31 cellular contexts compared by ENCODE assay signal in the genomic region with DNA sequence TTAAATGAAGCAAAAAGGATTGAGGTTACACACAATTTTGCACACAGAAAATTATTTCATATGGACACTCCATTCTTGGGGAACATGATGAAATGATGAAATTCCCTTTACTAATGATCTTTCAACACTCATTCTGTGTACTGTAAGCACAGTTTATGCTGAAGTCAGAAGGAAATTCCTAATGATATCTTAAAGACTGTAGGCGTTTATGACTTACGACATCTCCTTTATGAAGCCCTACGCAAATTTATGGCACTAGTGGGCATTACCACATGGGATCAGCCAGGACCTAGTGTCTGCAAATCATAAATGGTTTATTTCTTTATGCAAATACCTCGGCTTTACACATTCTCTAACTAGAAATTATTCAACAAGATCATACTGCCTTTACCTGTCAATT.
"Had no signal": no experiment of that assay in that cellular context is flagged by ENCODE, and none has a peak within 500 bp of the region (broad histone marks: within the 10 kb centered on the region; RNA-seq: fewer than 3 reads in every experiment).

No MANE protein-coding gene starts in this region.

- H3K4me1 Mint-ChIP-seq: stimulated activated naive CD8-positive, alpha-beta T cell treated with anti-CD3 and anti-CD28 coated beads, Interleukin-15, amount 100 ng/mL, for 72 hours had no signal

- H2AFZ ChIP-seq: parathyroid adenoma had no signal

- H3K9me3 ChIP-seq: colonic mucosa, neutrophil, right lobe of liver, suprapubic skin, transverse colon, vagina had no signal

- H3K27me3 Mint-ChIP-seq: progenitor cell of endocrine pancreas; stimulated activated naive CD8-positive, alpha-beta T cell treated with anti-CD3 and anti-CD28 coated beads, Interleukin-15, amount 100 ng/mL, for 72 hours had no signal

- DNase-seq: colonic mucosa; effector CD8-positive, alpha-beta T cell; endodermal cell; foreskin melanocyte; glutamatergic neuron; heart right ventricle; hippocampal formation; islet precursor cell; kidney glomerular epithelial cell; left ventricle myocardium superior; lower lobe of right lung; naive B cell; right lobe of liver; small intestine; stimulated activated CD4-positive, alpha-beta T cell treated with anti-CD3 and anti-CD28 coated beads, Interleukin-12 subunit alpha, Interleukin-12 subunit beta, amount 100 ng/mL, for 4 hours; stimulated activated CD4-positive, alpha-beta T cell treated with anti-CD3 and anti-CD28 coated beads, Interleukin-1b, Interleukin-23, amount 100 ng/mL, for 48 hours; stimulated activated CD4-positive, alpha-beta T cell treated with anti-CD3 and anti-CD28 coated beads, Interleukin-4, amount 100 ng/mL, for 1 hour; stimulated activated CD8-positive, alpha-beta memory T cell treated with anti-CD3 and anti-CD28 coated beads, Interleukin-4, amount 100 ng/mL, for 48 hours; stimulated activated naive CD4-positive, alpha-beta T cell; stimulated activated naive CD8-positive, alpha-beta T cell treated with anti-CD3 and anti-CD28 coated beads, Interleukin-15, amount 100 ng/mL, for 72 hours; transverse colon had no signal

- H3K36me3 ChIP-seq: colonic mucosa, heart right ventricle, lower lobe of right lung, neutrophil, right lobe of liver, suprapubic skin, transverse colon, vagina had no signal

- H3K4me3 ChIP-seq: colonic mucosa, heart right ventricle, lower lobe of right lung, right lobe of liver, suprapubic skin, transverse colon, vagina had no signal

- H3K4me3 Mint-ChIP-seq: dendritic cell treated with granulocyte-macrophage colony-stimulating factor and Interleukin-4, amounts not matched to agents 40 ng/mL and 50 ng/mL, for 4 days; endodermal cell; naive B cell; natural killer cell treated with Interleukin-12 subunit alpha and Interleukin-12 subunit beta and Interleukin-15 and Interleukin-18, amount 100 ng/mL, for 72 hours; neural crest cell; stimulated activated naive CD8-positive, alpha-beta T cell treated with anti-CD3 and anti-CD28 coated beads, Interleukin-15, amount 100 ng/mL, for 72 hours had no signal

- H3K4me1 ChIP-seq: colonic mucosa, lower lobe of right lung, parathyroid adenoma, suprapubic skin, vagina had no signal

- H3K27ac Mint-ChIP-seq: dendritic cell treated with granulocyte-macrophage colony-stimulating factor and Interleukin-4, amounts not matched to agents 40 ng/mL and 50 ng/mL, for 4 days; endodermal cell; naive B cell; natural killer cell treated with Interleukin-12 subunit alpha and Interleukin-12 subunit beta and Interleukin-15 and Interleukin-18, amount 100 ng/mL, for 72 hours; progenitor cell of endocrine pancreas; stimulated activated naive CD8-positive, alpha-beta T cell treated with anti-CD3 and anti-CD28 coated beads, Interleukin-15, amount 100 ng/mL, for 72 hours had no signal

- H3K27ac ChIP-seq: colonic mucosa, epithelial cell of prostate, heart right ventricle, lower lobe of right lung, neutrophil, parathyroid adenoma, suprapubic skin, transverse colon, vagina had no signal

- H3K9me3 Mint-ChIP-seq: dendritic cell treated with granulocyte-macrophage colony-stimulating factor and Interleukin-4, amounts not matched to agents 40 ng/mL and 50 ng/mL, for 4 days; stimulated activated naive CD8-positive, alpha-beta T cell treated with anti-CD3 and anti-CD28 coated beads, Interleukin-15, amount 100 ng/mL, for 72 hours had no signal

- H3K27me3 ChIP-seq: colonic mucosa, heart right ventricle, right lobe of liver, suprapubic skin, transverse colon, vagina had no signal

- H3K79me2 ChIP-seq: parathyroid adenoma had no signal

- H3K36me3 Mint-ChIP-seq: naive B cell; natural killer cell treated with Interleukin-12 subunit alpha and Interleukin-12 subunit beta and Interleukin-15 and Interleukin-18, amount 100 ng/mL, for 72 hours had no signal

- H3K9ac ChIP-seq: parathyroid adenoma had no signal

- FAIRE-seq: small intestine had no signal

- ATAC-seq: esophagus mucosa; heart right ventricle; left ventricle myocardium superior; lower lobe of right lung; natural killer cell treated with Interleukin-12 subunit alpha and Interleukin-12 subunit beta and Interleukin-15 and Interleukin-18, amount 100 ng/mL, for 72 hours; right lobe of liver; stimulated activated naive CD8-positive, alpha-beta T cell treated with anti-CD3 and anti-CD28 coated beads, Interleukin-15, amount 100 ng/mL, for 72 hours had no signal
